ENCODE assay signal across 15 cellular contexts in genomic region chr17:29582254-29582765, GRCh38. TPM values are rescaled to one million over a fixed set of nuclear protein-coding genes. Genes with fewer than 3 reads are reported as not detected.
A peak's percentile ranks its signal among the peaks of the same experiment; 100 is the strongest.
DNase-seq lines count a peak whose midpoint lies in the region; ATAC-seq and TF ChIP-seq lines count a peak whose summit lies in the region.
"Had no signal": no experiment of that assay in that cellular context is flagged by ENCODE, and none has a peak within 500 bp of the region (broad histone marks: within the 10 kb centered on the region; RNA-seq: fewer than 3 reads in every experiment).

No MANE protein-coding gene starts in this region.

- H3K36me3 ChIP-seq in spleen, result peaks cover 0 to 62% (median 42%) of the 10 kb centered on the region in 6 donors

- intact Hi-C loops in spleen (cut with DNase I; ENCODE audit: low total_unique reads), result no loop called here

- TF ChIP-seq CTCF in spleen (IDR thresholded peaks at IDR 0.05 in 8 of 11, conservative IDR thresholded peaks at IDR 0.05 in 3 of 11) (no peak), omental fat pad (IDR thresholded peaks at IDR 0.05) (no peak), coronary artery (IDR thresholded peaks at IDR 0.05) (no peak)

- no peaks in the 10 kb centered on the region for H3K27me3 ChIP-seq in spleen (replicated peaks in 1 of 7)
- H3K27me3 ChIP-seq: testis had no signal

- H3K9me3 ChIP-seq in spleen, result no peaks in the 10 kb centered on the region
- H3K9me3 ChIP-seq: psoas muscle, testis had no signal

- no peak overlapping the region for H3K27ac ChIP-seq in spleen
- no peak overlapping the region for H3K27ac ChIP-seq in coronary artery
- H3K27ac ChIP-seq: C4-2B, psoas muscle, testis had no signal

- peaks cover 31 to 68% (median 47%) of the 10 kb centered on the region in 6 donors for H3K4me1 ChIP-seq in spleen

- peak; percentile 38 for DNase-seq in activated effector memory CD4-positive, alpha-beta T cell treated with anti-CD3 and anti-CD28 coated beads, Interleukin-2, amount 50 U/mL, for 16 hours
- no peak for DNase-seq in activated effector memory CD4-positive, alpha-beta T cell treated with Interleukin-2 at 50 U/mL for 16 hours
- DNase-seq in NCI-H1694 (lab: John Stamatoyannopoulos, UW) (peak; percentile 63), cerebellar cortex (ENCODE audit: low spot score) (peak; percentile 43), spleen (peak; percentile 64), omental fat pad (ENCODE audit: low spot score) (no peak), COLO829 (ENCODE audit: low spot score) (no peak), coronary artery (ENCODE audit: low spot score) (no peak)
- DNase-seq: activated gamma-delta T cell; NCI-H774; nephron progenitor cell; stimulated activated CD4-positive, alpha-beta T cell treated with anti-CD3 and anti-CD28 coated beads, Interleukin-1b, Interleukin-23, amount 100 ng/mL, for 48 hours; testis had no signal

- no peak for ATAC-seq in omental fat pad (ENCODE audit: low FRiP score)
- ATAC-seq: psoas muscle had no signal

- no peak for TF ChIP-seq POLR2A in spleen (IDR thresholded peaks at IDR 0.05)

- WGBS in spleen, 5 donors, result 82 to 94% (median 89%) methylated on average over 10 of the region's 10 CpGs

- H3K4me3 ChIP-seq in spleen, result no peak overlapping the region
- H3K4me3 ChIP-seq in coronary artery, result no peak overlapping the region
- H3K4me3 ChIP-seq: psoas muscle, testis had no signal

RNA-seq across cellular contexts. Expression of gene GIT1, which starts 7.1 kb away (rescaled TPM):
- total RNA-seq in spleen (10 to 100 TPM; 42.6 to 64.7 (median 50.2) TPM), omental fat pad (10 to 100 TPM; 24.4 to 73.6 (median 37.3) TPM)
- polyA plus RNA-seq in spleen, result 10 to 100 TPM; 20.4 to 38.1 (median 27.1) TPM

RNA-seq across cellular contexts. Expression of gene ANKRD13B, which starts 10.6 kb away (rescaled TPM):
- total RNA-seq in spleen (1 to 10 TPM; 2.1 to 5.5 (median 2.7) TPM), omental fat pad (10 to 100 TPM in 3 of 4 donors, 1 to 10 TPM in 1; 9.2 to 18.3 (median 13.2) TPM)
- polyA plus RNA-seq in spleen, result 1 to 10 TPM in 2 of 3 donors, under 1 TPM in 1; 0.85 to 2.5 (median 1.2) TPM

RNA-seq across cellular contexts. Expression of gene TP53I13, which starts 13.8 kb away (rescaled TPM):
- total RNA-seq in spleen (10 to 100 TPM; 39.5 to 74.9 (median 68.7) TPM), omental fat pad (100 to 1,000 TPM in 1 of 4 donors, 10 to 100 TPM in 3; 65.0 to 122 (median 72.6) TPM)
- polyA plus RNA-seq in spleen, result 100 to 1,000 TPM; 129 to 209 (median 190) TPM

RNA-seq across cellular contexts. Expression of gene ABHD15, which starts 15.5 kb away (rescaled TPM):
- total RNA-seq in spleen (10 to 100 TPM in 6 of 7 donors, 1 to 10 TPM in 1; 9.6 to 23.8 (median 15.8) TPM), omental fat pad (10 to 100 TPM; 21.6 to 55.2 (median 25.2) TPM)
- 1 to 10 TPM; 5.7 to 7.9 (median 7.5) TPM for polyA plus RNA-seq in spleen

RNA-seq across cellular contexts. Expression of gene CORO6, which starts 40.4 kb away (rescaled TPM):
- total RNA-seq in spleen (1 to 10 TPM in 6 of 7 donors, under 1 TPM in 1; 0.81 to 4.8 (median 2.7) TPM), omental fat pad (10 to 100 TPM; 10.7 to 45.9 (median 14.1) TPM)
- 1 to 10 TPM; 4.0 to 5.1 (median 4.6) TPM for polyA plus RNA-seq in spleen

Comparison
In these comparisons a context has a peak if more than half of its experiments do, and no peak if none do; other contexts are left out.
1. DNase-seq: peak in activated effector memory CD4-positive, alpha-beta T cell treated with anti-CD3 and anti-CD28 coated beads, Interleukin-2, amount 50 U/mL, for 16 hours (single experiment), NCI-H1694 (single experiment), cerebellar cortex (single experiment) and spleen (single experiment); none in activated effector memory CD4-positive, alpha-beta T cell treated with Interleukin-2 at 50 U/mL for 16 hours (single experiment), omental fat pad (single experiment), COLO829 (single experiment) and coronary artery (single experiment).